ENCODE assay signal across 26 cellular contexts in the genomic region with DNA sequence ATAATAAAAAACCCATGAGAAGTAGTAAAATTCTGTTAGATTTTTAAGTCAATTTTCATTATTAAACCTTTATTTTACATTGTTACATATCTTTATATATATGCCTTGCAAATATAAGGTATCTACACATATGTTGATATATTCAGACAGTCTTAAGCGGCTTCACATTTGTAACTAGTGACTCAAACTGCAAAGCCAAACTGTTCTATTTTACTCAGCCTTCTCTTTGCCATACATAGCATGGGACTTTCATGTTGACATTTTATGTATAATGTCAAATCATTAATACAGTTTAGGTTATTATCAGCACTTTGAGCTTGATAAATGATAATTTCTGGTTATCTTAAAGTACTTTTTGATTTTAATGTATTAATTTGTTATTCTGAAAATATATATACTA.
"Had no signal": no experiment of that assay in that cellular context is flagged by ENCODE, and none has a peak within 500 bp of the region (broad histone marks: within the 10 kb centered on the region; RNA-seq: fewer than 3 reads in every experiment).

No MANE protein-coding gene starts in this region.

- H3K27ac Mint-ChIP-seq: immature natural killer cell; mesothelial cell of epicardium; naive B cell; natural killer cell; nephron progenitor cell; neural progenitor cell; stimulated activated memory B cell treated with anti-CD40 and anti-IgM and Interleukin-4, amounts not matched to agents 10 μg/mL and 1 μg/mL and 100 μg/mL, for 72 hours; stimulated activated naive CD8-positive, alpha-beta T cell treated with anti-CD3 and anti-CD28 coated beads, Interleukin-15, amount 100 ng/mL, for 72 hours had no signal

- H3K36me3 ChIP-seq: ovary, prostate gland had no signal

- H3K4me2 ChIP-seq: neural progenitor cell had no signal

- H3K4me1 ChIP-seq: left ventricle myocardium inferior, neural progenitor cell, prostate gland, spleen, tibial nerve, upper lobe of left lung, vagina had no signal

- H3K4me3 ChIP-seq: left ventricle myocardium inferior, lung, neural progenitor cell, ovary, prostate gland, skin epidermis, spleen, tibial nerve, upper lobe of left lung, vagina had no signal

- ATAC-seq: natural killer cell; right cardiac atrium; sciatic nerve; stimulated activated memory B cell treated with anti-CD40 and anti-IgM and Interleukin-4, amounts not matched to agents 10 μg/mL and 1 μg/mL and 100 μg/mL, for 72 hours; stimulated activated naive CD8-positive, alpha-beta T cell treated with anti-CD3 and anti-CD28 coated beads, Interleukin-15, amount 100 ng/mL, for 72 hours had no signal

- H3K27me3 ChIP-seq: neural progenitor cell, ovary, spleen, tibial nerve, upper lobe of left lung, vagina had no signal

- H3K27me3 Mint-ChIP-seq: naive B cell; stimulated activated memory B cell treated with anti-CD40 and anti-IgM and Interleukin-4, amounts not matched to agents 10 μg/mL and 1 μg/mL and 100 μg/mL, for 72 hours; stimulated activated naive CD8-positive, alpha-beta T cell treated with anti-CD3 and anti-CD28 coated beads, Interleukin-15, amount 100 ng/mL, for 72 hours had no signal

- H3K27ac ChIP-seq: left ventricle myocardium inferior, neural progenitor cell, ovary, prostate gland, skin epidermis, spleen, tibial nerve, upper lobe of left lung, vagina had no signal

- H2AFZ ChIP-seq: neural progenitor cell had no signal

- H3K4me1 Mint-ChIP-seq: immature natural killer cell; mesothelial cell of epicardium; naive B cell; natural killer cell; nephron progenitor cell; neural progenitor cell; stimulated activated memory B cell treated with anti-CD40 and anti-IgM and Interleukin-4, amounts not matched to agents 10 μg/mL and 1 μg/mL and 100 μg/mL, for 72 hours had no signal

- DNase-seq: hypothalamus; immature natural killer cell; left ventricle myocardium inferior; mesendoderm; naive B cell; natural killer cell; nephron progenitor cell; ovary; posterior cingulate gyrus; retina; right cardiac atrium; spleen; stimulated activated CD4-positive, alpha-beta T cell treated with anti-CD3 and anti-CD28 coated beads, Interleukin-4, amount 100 ng/mL, for 24 hours; stimulated activated naive CD4-positive, alpha-beta T cell treated with Interleukin-2 at 50 U/mL for 16 hours; stimulated activated naive CD8-positive, alpha-beta T cell treated with anti-CD3 and anti-CD28 coated beads, Interleukin-15, amount 100 ng/mL, for 72 hours; substantia nigra; upper lobe of left lung had no signal

- H3K36me3 Mint-ChIP-seq: natural killer cell had no signal

- H3K9ac ChIP-seq: neural progenitor cell had no signal

- H3K9me3 ChIP-seq: left ventricle myocardium inferior, ovary, prostate gland, spleen, tibial nerve, upper lobe of left lung, vagina had no signal

- H3K9me3 Mint-ChIP-seq: immature natural killer cell; mesothelial cell of epicardium; naive B cell; natural killer cell; nephron progenitor cell; neural progenitor cell; stimulated activated memory B cell treated with anti-CD40 and anti-IgM and Interleukin-4, amounts not matched to agents 10 μg/mL and 1 μg/mL and 100 μg/mL, for 72 hours; stimulated activated naive CD8-positive, alpha-beta T cell treated with anti-CD3 and anti-CD28 coated beads, Interleukin-15, amount 100 ng/mL, for 72 hours had no signal

- H3K4me3 Mint-ChIP-seq: immature natural killer cell; mesothelial cell of epicardium; naive B cell; natural killer cell; nephron progenitor cell; neural progenitor cell; stimulated activated memory B cell treated with anti-CD40 and anti-IgM and Interleukin-4, amounts not matched to agents 10 μg/mL and 1 μg/mL and 100 μg/mL, for 72 hours; stimulated activated naive CD8-positive, alpha-beta T cell treated with anti-CD3 and anti-CD28 coated beads, Interleukin-15, amount 100 ng/mL, for 72 hours had no signal
